8 cellular contexts compared by ENCODE assay signal in genomic region chr3:190811775-190812480, GRCh38. TPM values are rescaled to one million over a fixed set of nuclear protein-coding genes. Genes with fewer than 3 reads are reported as not detected.
DNase-seq lines count a peak whose midpoint lies in the region; ATAC-seq, FAIRE-seq and TF ChIP-seq lines count a peak whose summit lies in the region.

No MANE protein-coding gene starts in this region.

- H2AFZ ChIP-seq in KMS-11 (ENCODE audit: low read depth) (peak overlapping the region; percentile 52), trophoblast cell (ENCODE audit: insufficient read depth, low read length, poor library complexity) (no peak overlapping the region)

- H3K27ac ChIP-seq in KMS-11, result no peak overlapping the region
- H3K27ac ChIP-seq in SJCRH30, result no peak overlapping the region
- no peak overlapping the region for H3K27ac ChIP-seq in trophoblast cell (ENCODE audit: low read depth, low read length)

- H4K8ac ChIP-seq in trophoblast cell (ENCODE audit: low read depth, low read length), result no peak overlapping the region

- H2AK5ac ChIP-seq in trophoblast cell (ENCODE audit: low read length), result no peak overlapping the region

- H2BK120ac ChIP-seq in trophoblast cell (ENCODE audit: insufficient read depth, low read length, poor library complexity), result no peak overlapping the region

- no peak overlapping the region for H3K14ac ChIP-seq in trophoblast cell (ENCODE audit: low read length)

- no peak overlapping the region for H2BK12ac ChIP-seq in trophoblast cell (ENCODE audit: low read length)

- peak; percentile 83 for TF ChIP-seq CTCF in KMS-11 (conservative IDR thresholded peaks at IDR 0.05; ENCODE audit: low read depth, low read length)
- peak; percentile 79 for TF ChIP-seq CTCF in fibroblast of mammary gland (conservative IDR thresholded peaks at IDR 0.05; ENCODE audit: control insufficient read depth, insufficient read depth, low read depth, low read length)

- H3K4ac ChIP-seq in trophoblast cell (ENCODE audit: low read depth, low read length), result no peak overlapping the region

- H3K79me2 ChIP-seq in KMS-11 (ENCODE audit: insufficient read depth, low read depth) (no peaks in the 10 kb centered on the region), trophoblast cell (ENCODE audit: control insufficient read depth, insufficient read depth, low read length, poor library complexity) (no peaks in the 10 kb centered on the region)

- no peak overlapping the region for H3K4me3 ChIP-seq in KMS-11 (IDR thresholded peaks at IDR 0.05; ENCODE audit: insufficient read depth, low read depth, low read length)
- peak overlapping the region; percentile 16; the same call in 1 of the 2 replicates for H3K4me3 ChIP-seq in SJCRH30
- H3K4me3 ChIP-seq in fibroblast of mammary gland (ENCODE audit: control insufficient read depth, low read depth, low read length), result peak overlapping the region; percentile 47
- H3K4me3 ChIP-seq in trophoblast cell (ENCODE audit: low read depth, low read length), result no peak overlapping the region

- peak; percentile 79 for ATAC-seq in GM21526 (IDR thresholded peaks at IDR 0.05; ENCODE audit: low FRiP score, unreplicated experiment)
- no peak for ATAC-seq in esophagus mucosa

- H2BK5ac ChIP-seq in trophoblast cell (ENCODE audit: low read depth, low read length, poor library complexity), result no peak overlapping the region

- H3K9ac ChIP-seq in KMS-11 (peak overlapping the region; percentile 3; the same call in 1 of the 2 replicates), trophoblast cell (ENCODE audit: low read length) (no peak overlapping the region)

- H3K9me3 ChIP-seq in SJCRH30 (replicated peaks) (no peaks in the 10 kb centered on the region), trophoblast cell (ENCODE audit: insufficient read depth, low read depth, low read length) (no peaks in the 10 kb centered on the region)

- no peak overlapping the region for H3K23ac ChIP-seq in trophoblast cell (ENCODE audit: low read length)

- H4K12ac ChIP-seq in trophoblast cell (ENCODE audit: low read depth, low read length), result no peak overlapping the region

- H3K27me3 ChIP-seq in KMS-11 (ENCODE audit: insufficient read depth, low read depth) (no peaks in the 10 kb centered on the region), SJCRH30 (no peaks in the 10 kb centered on the region), trophoblast cell (ENCODE audit: insufficient read depth, low read length) (no peaks in the 10 kb centered on the region)

- peak overlapping the region; percentile 31 for H3K4me2 ChIP-seq in KMS-11
- H3K4me2 ChIP-seq in trophoblast cell (ENCODE audit: low read length), result no peak overlapping the region

- FAIRE-seq in G401.6 (lab: Jason Lieb, UNC), result peak; percentile 96

- no peaks in the 10 kb centered on the region for H3K4me1 ChIP-seq in KMS-11 (ENCODE audit: low read depth, poor library complexity, severe bottlenecking)
- no peaks in the 10 kb centered on the region for H3K4me1 ChIP-seq in SJCRH30
- no peaks in the 10 kb centered on the region for H3K4me1 ChIP-seq in trophoblast cell (ENCODE audit: control insufficient read depth in 1 of 2, insufficient read depth in 2 of 2, low read length in 2 of 2)

- no peak overlapping the region for H3K18ac ChIP-seq in trophoblast cell (ENCODE audit: low read length)

- no peaks in the 10 kb centered on the region for H3K79me1 ChIP-seq in trophoblast cell (ENCODE audit: low read length)

- H4K91ac ChIP-seq in trophoblast cell (ENCODE audit: low read depth, low read length), result no peak overlapping the region

- no CpG with 5 or more reads among the region's 14 CpGs for WGBS in trophoblast cell (ENCODE audit: extremely low coverage, insufficient coverage, insufficient read length)

- H4K20me1 ChIP-seq in KMS-11 (ENCODE audit: insufficient read depth), result no peaks in the 10 kb centered on the region

- peak; percentile 32 to 78 for DNase-seq in SJCRH30
- peak; percentile 81 for DNase-seq in fibroblast of mammary gland (ENCODE audit: low read depth)
- peak; percentile 43 to 84 for DNase-seq in trophoblast cell
- DNase-seq in activated naive CD4-positive, alpha-beta T cell treated with Interleukin-2 at 50 U/mL for 16 hours, result no peak

- H3K36me3 ChIP-seq in KMS-11 (ENCODE audit: insufficient read depth) (no peaks in the 10 kb centered on the region), SJCRH30 (no peaks in the 10 kb centered on the region), trophoblast cell (ENCODE audit: control insufficient read depth in 1 of 2, insufficient read depth in 2 of 2, low read length in 2 of 2) (no peaks in the 10 kb centered on the region)

RNA-seq across cellular contexts. Expression of gene GMNC, which starts 50.6 kb away (rescaled TPM):
- total RNA-seq in SJCRH30 (2014; rRNA removed; shearing (Covaris generic)), result not detected in 2 replicates
- polyA plus RNA-seq in trophoblast cell (2013), result 0.38 and 0.43 TPM in 2 replicates
- total RNA-seq in esophagus mucosa, result not detected

Comparison
In these comparisons a context has a peak if more than half of its experiments do, and no peak if none do; other contexts are left out.
1. H3K4me3 ChIP-seq: peak in SJCRH30 (single experiment) and fibroblast of mammary gland (single experiment); none in KMS-11 (single experiment) and trophoblast cell (single experiment).